Comparison of ENCODE assay signal across 16 cellular contexts in genomic region chr4:7655549-7656243, GRCh38.
DNase-seq lines count a peak whose midpoint lies in the region; ATAC-seq, FAIRE-seq and TF ChIP-seq lines count a peak whose summit lies in the region.
"Had no signal": no experiment of that assay in that cellular context is flagged by ENCODE, and none has a peak within 500 bp of the region (broad histone marks: within the 10 kb centered on the region; RNA-seq: fewer than 3 reads in every experiment).

No MANE protein-coding gene starts in this region.

- H3K36me3 ChIP-seq in cardiac muscle cell (no peaks in the 10 kb centered on the region), right atrium auricular region (no peaks in the 10 kb centered on the region), astrocyte (ENCODE audit: insufficient read depth, low read length) (no peaks in the 10 kb centered on the region), lower lobe of right lung (no peaks in the 10 kb centered on the region), thoracic aorta (no peaks in the 10 kb centered on the region)
- H3K36me3 ChIP-seq: esophagus squamous epithelium had no signal

- H3K4me2 ChIP-seq in astrocyte (ENCODE audit: low read length), result peak overlapping the region; percentile 60

- peaks cover 36% of the 10 kb centered on the region for H3K27me3 Mint-ChIP-seq in astrocyte (ENCODE audit: low read depth, unreplicated experiment)

- no peak for FAIRE-seq in astrocyte (lab: Jason Lieb, UNC)
- FAIRE-seq: urothelium cell line had no signal

- H3K27me3 ChIP-seq in cardiac muscle cell (no peaks in the 10 kb centered on the region), right atrium auricular region (no peaks in the 10 kb centered on the region), astrocyte (ENCODE audit: insufficient read depth, low read length) (peaks cover 3% of the 10 kb centered on the region), lower lobe of right lung (ENCODE audit: low read depth) (peaks cover 11% of the 10 kb centered on the region), thoracic aorta (replicated peaks; ENCODE audit: insufficient read depth) (no peaks in the 10 kb centered on the region)

- H3K4me3 ChIP-seq in cardiac muscle cell (no peak overlapping the region), right atrium auricular region (no peak overlapping the region), astrocyte (ENCODE audit: insufficient read depth, low read depth, low read length) (no peak overlapping the region), lower lobe of right lung (no peak overlapping the region), thoracic aorta (peak overlapping the region; percentile 7)
- H3K4me3 ChIP-seq: esophagus squamous epithelium had no signal

- H3K9me3 ChIP-seq in cardiac muscle cell (ENCODE audit: low read depth) (no peaks in the 10 kb centered on the region), right atrium auricular region (no peaks in the 10 kb centered on the region), astrocyte (ENCODE audit: insufficient read depth, low read depth, low read length) (no peaks in the 10 kb centered on the region), lower lobe of right lung (no peaks in the 10 kb centered on the region), thoracic aorta (no peaks in the 10 kb centered on the region)
- H3K9me3 ChIP-seq: esophagus squamous epithelium had no signal

- TF ChIP-seq CTCF in cardiac muscle cell (IDR thresholded peaks at IDR 0.05; ENCODE audit: low read depth, low read length) (no peak), right atrium auricular region (IDR thresholded peaks at IDR 0.05) (no peak), astrocyte (IDR thresholded peaks at IDR 0.05; ENCODE audit: insufficient read depth, low read depth, low read length) (no peak), lower lobe of right lung (IDR thresholded peaks at IDR 0.05) (no peak), thoracic aorta (IDR thresholded peaks at IDR 0.05) (no peak)

- H3K4me3 Mint-ChIP-seq in astrocyte (ENCODE audit: unreplicated experiment), result no peak overlapping the region
- H3K4me3 Mint-ChIP-seq: naive B cell had no signal

- H3K4me1 ChIP-seq in cardiac muscle cell (ENCODE audit: low read depth) (peaks cover 20% of the 10 kb centered on the region), right atrium auricular region (peaks cover 0 to 8% of the 10 kb centered on the region in 2 donors), astrocyte (ENCODE audit: insufficient read depth, low read length) (peaks cover 46% of the 10 kb centered on the region), lower lobe of right lung (peaks cover 20% of the 10 kb centered on the region), thoracic aorta (ENCODE audit: control insufficient read depth in 1 of 2, low read depth in 2 of 2) (peaks cover 0 to 13% of the 10 kb centered on the region in 2 donors)

- peak; percentile 31 to 66 for DNase-seq in cardiac muscle cell (ENCODE audit: low read depth in 1 of 2, low spot score in 1 of 2)
- DNase-seq in right atrium auricular region (ENCODE audit: low spot score), result no peak
- peak; percentile 23 for DNase-seq in astrocyte (ENCODE audit: low read depth)
- DNase-seq in lower lobe of right lung, result peak; percentile 29
- DNase-seq in thoracic aorta (ENCODE audit: low spot score), result no peak
- DNase-seq in activated gamma-delta T cell (lab: John Stamatoyannopoulos, UW), result no peak
- DNase-seq: activated CD4-positive, alpha-beta T cell treated with anti-CD3 and anti-CD28 coated beads, Interleukin-2, amount 50 U/mL, for 4 hours; activated effector memory CD4-positive, alpha-beta T cell treated with anti-CD3 and anti-CD28 coated beads, Interleukin-2, amount 50 U/mL, for 16 hours; central memory CD4-positive, alpha-beta T cell; DMS 273 treated with DMSO at 0.1 percent for 48 hours; esophagus squamous epithelium; naive B cell; NK-92 treated with Interleukin-12 subunit alpha and Interleukin-12 subunit beta, amount 100 ng/mL, for 24 hours had no signal

- peak overlapping the region; percentile 40 for H3K27ac ChIP-seq in cardiac muscle cell
- H3K27ac ChIP-seq in right atrium auricular region, result no peak overlapping the region
- peak overlapping the region; percentile 21 for H3K27ac ChIP-seq in astrocyte (ENCODE audit: low read depth, low read length)
- no peak overlapping the region for H3K27ac ChIP-seq in lower lobe of right lung
- H3K27ac ChIP-seq in thoracic aorta, result no peak overlapping the region
- H3K27ac ChIP-seq: esophagus squamous epithelium had no signal

- H2AFZ ChIP-seq in astrocyte (ENCODE audit: low read depth, low read length), result peak overlapping the region; percentile 53

- no peaks in the 10 kb centered on the region for H3K9me3 Mint-ChIP-seq in astrocyte (ENCODE audit: unreplicated experiment)
- H3K9me3 Mint-ChIP-seq: naive B cell had no signal

- no peaks in the 10 kb centered on the region for H3K36me3 Mint-ChIP-seq in astrocyte (ENCODE audit: low read depth, unreplicated experiment)
- H3K36me3 Mint-ChIP-seq: naive B cell had no signal

- H3K27ac Mint-ChIP-seq in astrocyte (ENCODE audit: unreplicated experiment), result no peak overlapping the region
- H3K27ac Mint-ChIP-seq: naive B cell had no signal

- no peaks in the 10 kb centered on the region for H4K20me1 ChIP-seq in astrocyte (ENCODE audit: insufficient read depth, low read length)

- no peak for ATAC-seq in lower lobe of right lung
- ATAC-seq in thoracic aorta (ENCODE audit: insufficient number of reproducible peaks, low FRiP score, low read depth), result no peak
- no peak for ATAC-seq in HG03342 (IDR thresholded peaks at IDR 0.05; ENCODE audit: unreplicated experiment)
- no peak for ATAC-seq in GM21447 (IDR thresholded peaks at IDR 0.05; ENCODE audit: unreplicated experiment)

- H3K9ac ChIP-seq in astrocyte (ENCODE audit: low read length), result peak overlapping the region; percentile 51

- no peaks in the 10 kb centered on the region for H3K79me2 ChIP-seq in astrocyte (ENCODE audit: insufficient read depth, low read length)

- H3K4me1 Mint-ChIP-seq in astrocyte (ENCODE audit: low read depth, unreplicated experiment), result peaks cover 14% of the 10 kb centered on the region

- intact Hi-C loops in lower lobe of right lung (cut with DNase I), result no loop called here

Comparison
In these comparisons a context has a peak if more than half of its experiments do, and no peak if none do; other contexts are left out.
1. DNase-seq: peak in cardiac muscle cell (2 of 2), astrocyte (single experiment) and lower lobe of right lung (single experiment); none in right atrium auricular region (single experiment), thoracic aorta (single experiment) and activated gamma-delta T cell (single experiment).
2. H3K27ac ChIP-seq: peak in cardiac muscle cell (single experiment) and astrocyte (single experiment); none in right atrium auricular region (0 of 2), lower lobe of right lung (single experiment) and thoracic aorta (0 of 2).